Comparison of ENCODE assay signal across 17 cellular contexts in genomic region chr13:111845621-111846351, GRCh38.
DNase-seq lines count a peak whose midpoint lies in the region; TF ChIP-seq lines count a peak whose summit lies in the region.
"Had no signal": no experiment of that assay in that cellular context is flagged by ENCODE, and none has a peak within 500 bp of the region (broad histone marks: within the 10 kb centered on the region; RNA-seq: fewer than 3 reads in every experiment).

No MANE protein-coding gene starts in this region.

- H3K9me3 Mint-ChIP-seq in brain: peaks cover 3 to 12% (median 11%) of the 10 kb centered on the region in 5 experiments
- H3K9me3 Mint-ChIP-seq in T-helper 2 cell treated with Interferon-gamma antibody and Interleukin-4, amounts not matched to agents 5 μg/mL and 100 μg/mL, for 36 hours: no peaks in the 10 kb centered on the region
- H3K9me3 Mint-ChIP-seq: activated T-helper 2 cell treated with anti-CD3 and anti-CD28 coated beads, Interferon-gamma antibody, Interleukin-2, Interleukin-4, amounts not matched to agents 10 μg/mL and 5 μg/mL and 100 μg/mL, durations not matched to agents 14 hours and 24 hours and 36 hours; natural killer cell had no signal

- no peaks in the 10 kb centered on the region for H3K27me3 Mint-ChIP-seq in brain
- H3K27me3 Mint-ChIP-seq in T-helper 2 cell treated with Interferon-gamma antibody and Interleukin-4, amounts not matched to agents 5 μg/mL and 100 μg/mL, for 36 hours (ENCODE audit: low read depth): peaks cover 4% of the 10 kb centered on the region

- peaks cover 3% of the 10 kb centered on the region for H3K36me3 Mint-ChIP-seq in brain
- H3K36me3 Mint-ChIP-seq in T-helper 2 cell treated with Interferon-gamma antibody and Interleukin-4, amounts not matched to agents 5 μg/mL and 100 μg/mL, for 36 hours (ENCODE audit: low read depth): no peaks in the 10 kb centered on the region
- H3K36me3 Mint-ChIP-seq: natural killer cell had no signal

- DNase-seq in H7: peak; percentile 84
- peak; percentile 51 for DNase-seq in NB4 (ENCODE audit: low read depth)
- peak; percentile 52 for DNase-seq in islet precursor cell
- DNase-seq in substantia nigra (lab: John Stamatoyannopoulos, UW): no peak
- no peak for DNase-seq in T-helper 2 cell treated with Interferon-gamma antibody and Interleukin-4, amounts not matched to agents 5 μg/mL and 100 μg/mL, for 36 hours (ENCODE audit: low spot score)
- DNase-seq in NCI-H446 treated with DMSO at 0.1 percent for 48 hours (lab: John Stamatoyannopoulos, UW): no peak
- DNase-seq: activated CD4-positive, alpha-beta T cell treated with anti-CD3 and anti-CD28 coated beads for 36 hours; adrenal gland; esophagus squamous epithelium; natural killer cell; spleen had no signal

- peaks cover 30% of the 10 kb centered on the region for H3K4me1 Mint-ChIP-seq in brain
- no peaks in the 10 kb centered on the region for H3K4me1 Mint-ChIP-seq in T-helper 2 cell treated with Interferon-gamma antibody and Interleukin-4, amounts not matched to agents 5 μg/mL and 100 μg/mL, for 36 hours (ENCODE audit: low read depth)
- H3K4me1 Mint-ChIP-seq: activated CD4-positive, alpha-beta T cell treated with anti-CD3 and anti-CD28 coated beads for 36 hours; B cell; natural killer cell had no signal

- no peak overlapping the region for H3K4me3 Mint-ChIP-seq in brain
- no peak overlapping the region for H3K4me3 Mint-ChIP-seq in T-helper 2 cell treated with Interferon-gamma antibody and Interleukin-4, amounts not matched to agents 5 μg/mL and 100 μg/mL, for 36 hours
- H3K4me3 Mint-ChIP-seq: activated CD4-positive, alpha-beta T cell treated with anti-CD3 and anti-CD28 coated beads for 36 hours; B cell; natural killer cell had no signal

- no peak for TF ChIP-seq CTCF in NB4 (IDR thresholded peaks at IDR 0.05; ENCODE audit: low read depth, low read length)
- no peak for TF ChIP-seq CTCF in brain (conservative IDR thresholded peaks at IDR 0.05)

- no peak overlapping the region for H3K27ac ChIP-seq in substantia nigra (ENCODE audit: low read depth, low read length, poor library complexity, severe bottlenecking)
- H3K27ac ChIP-seq: adrenal gland, cardiac muscle cell, esophagus squamous epithelium, spleen, suprapubic skin had no signal

- H3K36me3 ChIP-seq in H7 (replicated peaks; ENCODE audit: control insufficient read depth, insufficient read depth, low read length): no peaks in the 10 kb centered on the region
- H3K36me3 ChIP-seq: adrenal gland, cardiac muscle cell, esophagus squamous epithelium, spleen, suprapubic skin had no signal

- TF ChIP-seq POLR2A in NB4 (IDR thresholded peaks at IDR 0.05; ENCODE audit: extremely low read depth, insufficient read length): no peak

- H3K4me3 ChIP-seq in H7 (ENCODE audit: insufficient read depth, low read depth, low read length): no peak overlapping the region
- no peak overlapping the region for H3K4me3 ChIP-seq in NB4 (ENCODE audit: low read depth, low read length)
- H3K4me3 ChIP-seq: adrenal gland, cardiac muscle cell, esophagus squamous epithelium, spleen, suprapubic skin had no signal

- no peaks in the 10 kb centered on the region for H3K27me3 ChIP-seq in H7 (ENCODE audit: control insufficient read depth, insufficient read depth, low read length)

- H3K27ac Mint-ChIP-seq in brain: peak overlapping the region in 3 of 5 experiments; percentile 37 to 98 (median 77)
- H3K27ac Mint-ChIP-seq in T-helper 2 cell treated with Interferon-gamma antibody and Interleukin-4, amounts not matched to agents 5 μg/mL and 100 μg/mL, for 36 hours: no peak overlapping the region
- H3K27ac Mint-ChIP-seq: activated CD4-positive, alpha-beta T cell treated with anti-CD3 and anti-CD28 coated beads for 36 hours; activated T-helper 2 cell treated with anti-CD3 and anti-CD28 coated beads, Interferon-gamma antibody, Interleukin-2, Interleukin-4, amounts not matched to agents 10 μg/mL and 5 μg/mL and 100 μg/mL, durations not matched to agents 14 hours and 24 hours and 36 hours; B cell; natural killer cell; progenitor cell of endocrine pancreas had no signal

Comparison
In these comparisons a context has a peak if more than half of its experiments do, and no peak if none do; other contexts are left out.
1. DNase-seq: peak in H7 (single experiment), NB4 (single experiment) and islet precursor cell (single experiment); none in substantia nigra (0 of 49), T-helper 2 cell treated with Interferon-gamma antibody and Interleukin-4, amounts not matched to agents 5 μg/mL and 100 μg/mL, for 36 hours (single experiment) and NCI-H446 treated with DMSO at 0.1 percent for 48 hours (single experiment).